ENCODE assay signal across 9 cellular contexts in genomic region chr3:2090095-2090494, GRCh38. TPM values are rescaled to one million over a fixed set of nuclear protein-coding genes. Genes with fewer than 3 reads are reported as not detected.
"Had no signal": no experiment of that assay in that cellular context is flagged by ENCODE, and none has a peak within 500 bp of the region (broad histone marks: within the 10 kb centered on the region; RNA-seq: fewer than 3 reads in every experiment).

No MANE protein-coding gene starts in this region.

- DNase-seq: IMR-90, KBM-7, KG1 had no signal

- H3K36me3 Mint-ChIP-seq: IgD-negative memory B cell had no signal

- H3K27me3 Mint-ChIP-seq: IgD-negative memory B cell had no signal

- H3K27ac Mint-ChIP-seq: IgD-negative memory B cell had no signal

- H3K4me3 ChIP-seq: K562 had no signal

- H3K4me3 Mint-ChIP-seq: IgD-negative memory B cell had no signal

- ATAC-seq: HepG2, K562 had no signal

- H3K27ac ChIP-seq: HL-60 had no signal

RNA-seq across cellular contexts. Expression of gene CNTN4, which starts 8.6 kb away (rescaled TPM):
- total RNA-seq: HT-29, HT1080, K562 had no signal
- polyA plus RNA-seq: IgD-negative memory B cell, IMR-90, K562 had no signal
